In genomic region chr2:74532222-74532621, GRCh38 we compare ENCODE assay signal across 10 cellular contexts. TPM values are rescaled to one million over a fixed set of nuclear protein-coding genes. Genes with fewer than 3 reads are reported as not detected.
DNase-seq lines count a peak whose midpoint lies in the region; ATAC-seq and TF ChIP-seq lines count a peak whose summit lies in the region.
"Had no signal": no experiment of that assay in that cellular context is flagged by ENCODE, and none has a peak within 500 bp of the region (broad histone marks: within the 10 kb centered on the region; RNA-seq: fewer than 3 reads in every experiment).

No MANE protein-coding gene starts in this region.

- H3K9me3 ChIP-seq in mammary epithelial cell (replicated peaks; ENCODE audit: insufficient read depth, low read length) (no peaks in the 10 kb centered on the region), parathyroid adenoma (ENCODE audit: control insufficient read depth, low read length) (no peaks in the 10 kb centered on the region), sigmoid colon (no peaks in the 10 kb centered on the region)

- H3K27me3 Mint-ChIP-seq in activated CD4-positive, alpha-beta T cell treated with anti-CD3 and anti-CD28 coated beads for 36 hours, result no peaks in the 10 kb centered on the region

- peaks cover 39% of the 10 kb centered on the region for H3K36me3 Mint-ChIP-seq in activated CD4-positive, alpha-beta T cell treated with anti-CD3 and anti-CD28 coated beads for 36 hours (ENCODE audit: low read depth)

- H3K36me3 ChIP-seq in mammary epithelial cell (ENCODE audit: insufficient read depth, low read length), result peaks cover 9% of the 10 kb centered on the region
- no peaks in the 10 kb centered on the region for H3K36me3 ChIP-seq in parathyroid adenoma (ENCODE audit: control insufficient read depth, insufficient read depth, low read length)
- H3K36me3 ChIP-seq in sigmoid colon, result peaks cover 10 to 25% (median 18%) of the 10 kb centered on the region in 4 donors

- H3K4me3 ChIP-seq in mammary epithelial cell (replicated peaks in 1 of 3; ENCODE audit: insufficient read depth in 1 of 3, low read depth in 2 of 3, low read length in 3 of 3), result no peak overlapping the region
- no peak overlapping the region for H3K4me3 ChIP-seq in parathyroid adenoma (ENCODE audit: low read depth, low read length)
- H3K4me3 ChIP-seq in sigmoid colon, result no peak overlapping the region
- H3K4me3 ChIP-seq: SK-N-MC had no signal

- H3K4me1 Mint-ChIP-seq in activated CD4-positive, alpha-beta T cell treated with anti-CD3 and anti-CD28 coated beads for 36 hours, result peaks cover 27% of the 10 kb centered on the region

- H2AFZ ChIP-seq in mammary epithelial cell (ENCODE audit: low read depth, low read length), result no peak overlapping the region
- H2AFZ ChIP-seq in parathyroid adenoma, result no peak overlapping the region

- peak; percentile 12 to 47 for TF ChIP-seq CTCF in mammary epithelial cell (conservative IDR thresholded peaks at IDR 0.05 in 1 of 2, IDR thresholded peaks at IDR 0.05 in 1 of 2; ENCODE audit: extremely low read depth in 1 of 2, insufficient read depth in 1 of 2, low read depth in 1 of 2, low read length in 2 of 2)
- peak; percentile 27 for TF ChIP-seq CTCF in parathyroid adenoma (IDR thresholded peaks at IDR 0.05)
- no peak for TF ChIP-seq CTCF in sigmoid colon (IDR thresholded peaks at IDR 0.05)

- in situ Hi-C loops in mammary epithelial cell (cut with MboI; ENCODE audit: low sequenced_read_pairs in 2 of 2), result loop anchor here in 1 of 2 donors (5.0 kb wide), 1 partner anchor 50 kb away; the partner anchor contains the start of genes CCDC142 and TTC31

- H3K9ac ChIP-seq in mammary epithelial cell (ENCODE audit: insufficient read depth, low read length) (no peak overlapping the region), parathyroid adenoma (no peak overlapping the region)

- no TSS peak for BruUV-seq in mammary epithelial cell (replicated peaks; lab: Mats Ljungman, UMichigan)

- H3K4me3 Mint-ChIP-seq in activated CD4-positive, alpha-beta T cell treated with anti-CD3 and anti-CD28 coated beads for 36 hours, result peak overlapping the region; percentile 37

- TF ChIP-seq POLR2A in sigmoid colon (IDR thresholded peaks at IDR 0.05), result no peak

- no peak for DNase-seq in activated CD4-positive, alpha-beta T cell treated with anti-CD3 and anti-CD28 coated beads for 36 hours
- no peak for DNase-seq in activated CD4-positive, alpha-beta T cell treated with anti-CD3 and anti-CD28 coated beads for 48 hours
- DNase-seq in NCI-H146 (lab: John Stamatoyannopoulos, UW), result peak; percentile 20
- DNase-seq in mammary epithelial cell, result peak; percentile 30
- no peak for DNase-seq in NK-92 treated with Interleukin-12 subunit alpha and Interleukin-12 subunit beta, amount 100 ng/mL, for 24 hours (lab: John Stamatoyannopoulos, UW)
- no peak for DNase-seq in sigmoid colon

- no peak overlapping the region for H3K27ac Mint-ChIP-seq in activated CD4-positive, alpha-beta T cell treated with anti-CD3 and anti-CD28 coated beads for 36 hours

- CTCF ChIA-PET in activated CD4-positive, alpha-beta T cell treated with anti-CD3 and anti-CD28 coated beads for 36 hours (lab: Charles Lee), result interaction anchor here (0.6 to 4.9 kb wide), 15 partner anchors 9 to 282 kb away, joined by 3 to 33 read pairs (median 4); partner anchors contain the start of genes CCDC142, INO80B, MRPL53 and TTC31
- CTCF ChIA-PET in mammary epithelial cell (lab: Charles Lee; ENCODE audit: low non-redundant PET), result interaction anchor here (0.6 to 1.4 kb wide), 4 partner anchors 49 to 705 kb away, joined by 4 to 12 read pairs (median 5); partner anchors contain the start of genes CCDC142, STAMBP and TTC31

- H4K20me1 ChIP-seq in mammary epithelial cell (ENCODE audit: insufficient read depth, low read length), result no peaks in the 10 kb centered on the region

- no peak for ATAC-seq in activated CD4-positive, alpha-beta T cell treated with anti-CD3 and anti-CD28 coated beads for 36 hours
- no peak for ATAC-seq in HG03565 (IDR thresholded peaks at IDR 0.05; ENCODE audit: unreplicated experiment)

- intact Hi-C loops in activated CD4-positive, alpha-beta T cell treated with anti-CD3 and anti-CD28 coated beads for 36 hours (cut with DNase I, micrococcal nuclease), result loop anchor here (1.0 to 5.0 kb wide), 4 partner anchors 35 to 282 kb away; partner anchors contain the start of gene LBX2 (in 1 of the 2)
- intact Hi-C loops in mammary epithelial cell (cut with micrococcal nuclease), result loop anchor here (1.0 to 2.0 kb wide), 3 partner anchors 55 to 282 kb away; no protein-coding TSS in a partner anchor
- intact Hi-C loops in sigmoid colon (cut with DNase I), result no loop called here

- no peaks in the 10 kb centered on the region for H3K9me3 Mint-ChIP-seq in activated CD4-positive, alpha-beta T cell treated with anti-CD3 and anti-CD28 coated beads for 36 hours (ENCODE audit: low read depth)

- H3K27ac ChIP-seq in mammary epithelial cell (ENCODE audit: insufficient read depth, low read depth, low read length), result no peak overlapping the region
- no peak overlapping the region for H3K27ac ChIP-seq in parathyroid adenoma
- no peak overlapping the region for H3K27ac ChIP-seq in sigmoid colon
- H3K27ac ChIP-seq: SK-N-MC had no signal

- TF ChIP-seq EP300 in sigmoid colon (IDR thresholded peaks at IDR 0.05), result no peak

- H3K27me3 ChIP-seq in mammary epithelial cell (ENCODE audit: insufficient read depth, low read length) (no peaks in the 10 kb centered on the region), parathyroid adenoma (ENCODE audit: control insufficient read depth, insufficient read depth, low read length) (no peaks in the 10 kb centered on the region), sigmoid colon (no peaks in the 10 kb centered on the region)

- H3K79me2 ChIP-seq in mammary epithelial cell (ENCODE audit: insufficient read depth, low read length), result peaks cover 50% of the 10 kb centered on the region
- H3K79me2 ChIP-seq in parathyroid adenoma, result peaks cover 7% of the 10 kb centered on the region

- H3K4me1 ChIP-seq in mammary epithelial cell (ENCODE audit: insufficient read depth, low read length) (peaks cover 29% of the 10 kb centered on the region), parathyroid adenoma (peaks cover 5% of the 10 kb centered on the region), sigmoid colon (peaks cover 0 to 34% (median 24%) of the 10 kb centered on the region in 4 donors)

- H3K4me2 ChIP-seq in mammary epithelial cell (ENCODE audit: insufficient read depth, low read depth, low read length) (no peak overlapping the region), parathyroid adenoma (ENCODE audit: low read length) (no peak overlapping the region)

- POLR2A ChIA-PET in activated CD4-positive, alpha-beta T cell treated with anti-CD3 and anti-CD28 coated beads for 36 hours (lab: Charles Lee), result no interaction called here

- dilution Hi-C loops in mammary epithelial cell (cut with HindIII; ENCODE audit: low sequenced_read_pairs), result no loop called here

RNA-seq across cellular contexts. Expression of gene HTRA2, which starts 2.5 kb away (rescaled TPM):
- total RNA-seq in activated CD4-positive, alpha-beta T cell treated with anti-CD3 and anti-CD28 coated beads for 36 hours, result 10 to 100 TPM; 43.5 to 47.7 TPM
- total RNA-seq in mammary epithelial cell (10 to 100 TPM; 29.2 to 30.8 TPM), sigmoid colon (10 to 100 TPM; 28.2 to 39.3 (median 31.8) TPM)
- polyA plus RNA-seq in mammary epithelial cell (50.0 TPM), sigmoid colon (10 to 100 TPM; 19.7 to 39.8 (median 22.8) TPM)
- polyA minus RNA-seq in mammary epithelial cell, result 68.7 TPM

RNA-seq across cellular contexts. Expression of gene AUP1, which starts 2.7 kb away (rescaled TPM):
- total RNA-seq in activated CD4-positive, alpha-beta T cell treated with anti-CD3 and anti-CD28 coated beads for 36 hours, result 100 to 1,000 TPM in 1 of 2 experiments, 10 to 100 TPM in 1; 92.0 to 122 TPM
- total RNA-seq in mammary epithelial cell (100 to 1,000 TPM in 1 of 2 donors, 10 to 100 TPM in 1; 67.5 to 111 TPM), sigmoid colon (100 to 1,000 TPM in 1 of 4 donors, 10 to 100 TPM in 3; 76.5 to 133 (median 83.1) TPM)
- polyA plus RNA-seq in mammary epithelial cell (145 TPM), sigmoid colon (100 to 1,000 TPM in 1 of 3 donors, 10 to 100 TPM in 2; 46.5 to 178 (median 47.4) TPM)
- 95.5 TPM for polyA minus RNA-seq in mammary epithelial cell

RNA-seq across cellular contexts. Expression of gene DQX1, which starts 6.2 kb away (rescaled TPM):
- total RNA-seq in activated CD4-positive, alpha-beta T cell treated with anti-CD3 and anti-CD28 coated beads for 36 hours, result under 1 TPM; 0.40 to 0.41 TPM
- total RNA-seq in mammary epithelial cell (1 to 10 TPM in 1 of 2 donors, under 1 TPM in 1; 0.83 to 5.2 TPM), sigmoid colon (not detected)
- polyA plus RNA-seq in mammary epithelial cell (3.4 TPM), sigmoid colon (10 to 100 TPM in 2 of 3 donors, 1 to 10 TPM in 1; 7.2 to 15.6 (median 13.2) TPM)
- not detected for polyA minus RNA-seq in mammary epithelial cell
- total RNA-seq: mononuclear cell had no signal

RNA-seq across cellular contexts. Expression of gene TLX2, which starts 18.0 kb away (rescaled TPM):
- under 1 TPM; 0.18 to 0.21 TPM for total RNA-seq in activated CD4-positive, alpha-beta T cell treated with anti-CD3 and anti-CD28 coated beads for 36 hours
- total RNA-seq in mammary epithelial cell (under 1 TPM in 1 of 2 donors, not detected in 1; 0.33 TPM), sigmoid colon (1 to 10 TPM; 1.2 to 2.5 (median 1.8) TPM)
- polyA plus RNA-seq in mammary epithelial cell (0.05 TPM), sigmoid colon (1 to 10 TPM in 1 of 3 donors, not detected in 2; 1.0 TPM)
- not detected for polyA minus RNA-seq in mammary epithelial cell

RNA-seq across cellular contexts. Expression of gene LOXL3, which starts 21.5 kb away (rescaled TPM):
- total RNA-seq in activated CD4-positive, alpha-beta T cell treated with anti-CD3 and anti-CD28 coated beads for 36 hours, result under 1 TPM; 0.86 to 0.96 TPM
- total RNA-seq in mammary epithelial cell, result under 1 TPM; 0.83 to 0.87 TPM
- polyA plus RNA-seq in mammary epithelial cell, result 2.2 TPM
- polyA minus RNA-seq in mammary epithelial cell, result 0.21 TPM
- 1 to 10 TPM; 5.4 to 7.9 (median 7.8) TPM for total RNA-seq in sigmoid colon
- polyA plus RNA-seq in sigmoid colon, result 1 to 10 TPM in 2 of 3 donors, under 1 TPM in 1; 0.60 to 3.5 (median 1.8) TPM

Comparison
In these comparisons a context has a peak if more than half of its experiments do, and no peak if none do; other contexts are left out.
1. DNase-seq: peak in NCI-H146 (single experiment) and mammary epithelial cell (single experiment); none in activated CD4-positive, alpha-beta T cell treated with anti-CD3 and anti-CD28 coated beads for 36 hours (single experiment), activated CD4-positive, alpha-beta T cell treated with anti-CD3 and anti-CD28 coated beads for 48 hours (single experiment), NK-92 treated with Interleukin-12 subunit alpha and Interleukin-12 subunit beta, amount 100 ng/mL, for 24 hours (single experiment) and sigmoid colon (single experiment).
2. CTCF ChIP-seq: peak in mammary epithelial cell (2 of 2) and parathyroid adenoma (single experiment); none in sigmoid colon (0 of 4).